8 cellular contexts compared by ENCODE assay signal in genomic region chr14:59507063-59507751, GRCh38.
DNase-seq lines count a peak whose midpoint lies in the region; ATAC-seq and TF ChIP-seq lines count a peak whose summit lies in the region.

No MANE protein-coding gene starts in this region.

- H3K4me2 ChIP-seq in parathyroid adenoma (ENCODE audit: low read length) = no peak overlapping the region

- no peaks in the 10 kb centered on the region for H3K9me3 ChIP-seq in parathyroid adenoma (ENCODE audit: control insufficient read depth, low read length)

- H2AFZ ChIP-seq in parathyroid adenoma = no peak overlapping the region

- ATAC-seq in GM19455 (IDR thresholded peaks at IDR 0.05; ENCODE audit: unreplicated experiment) = peak; percentile 81
- peak; percentile 49 for ATAC-seq in HG03575 (IDR thresholded peaks at IDR 0.05; ENCODE audit: extremely low read depth, insufficient number of reproducible peaks, low FRiP score, unreplicated experiment)
- ATAC-seq in HG03457 (IDR thresholded peaks at IDR 0.05; ENCODE audit: unreplicated experiment) = no peak

- no peaks in the 10 kb centered on the region for H3K36me3 ChIP-seq in parathyroid adenoma (ENCODE audit: control insufficient read depth, insufficient read depth, low read length)

- no peaks in the 10 kb centered on the region for H3K4me1 ChIP-seq in parathyroid adenoma

- no peaks in the 10 kb centered on the region for H3K79me2 ChIP-seq in parathyroid adenoma

- no peaks in the 10 kb centered on the region for H3K27me3 ChIP-seq in parathyroid adenoma (ENCODE audit: control insufficient read depth, insufficient read depth, low read length)

- H3K27ac ChIP-seq in parathyroid adenoma = no peak overlapping the region

- H3K4me3 ChIP-seq in foreskin fibroblast (ENCODE audit: low read depth in 1 of 2, low read length in 2 of 2) (no peak overlapping the region), parathyroid adenoma (ENCODE audit: low read depth, low read length) (no peak overlapping the region)

- DNase-seq in DMS 273 (lab: John Stamatoyannopoulos, UW; ENCODE audit: unreplicated experiment) (peak; percentile 92), NCI-H748 (lab: John Stamatoyannopoulos, UW; ENCODE audit: unreplicated experiment) (peak; percentile 74), foreskin fibroblast (peak in 1 of 2 donors; percentile 49)
- DNase-seq in activated CD8-positive, alpha-beta memory T cell treated with anti-CD3 and anti-CD28 coated beads, Interleukin-2, amount 50 U/mL, for 4 hours = peak; percentile 41

- TF ChIP-seq CTCF in foreskin fibroblast (IDR thresholded peaks at IDR 0.05; ENCODE audit: low read depth, low read length) = peak; percentile 87
- TF ChIP-seq CTCF in parathyroid adenoma (IDR thresholded peaks at IDR 0.05) = peak; percentile 79

- H3K9ac ChIP-seq in parathyroid adenoma = no peak overlapping the region
